In the genomic region with DNA sequence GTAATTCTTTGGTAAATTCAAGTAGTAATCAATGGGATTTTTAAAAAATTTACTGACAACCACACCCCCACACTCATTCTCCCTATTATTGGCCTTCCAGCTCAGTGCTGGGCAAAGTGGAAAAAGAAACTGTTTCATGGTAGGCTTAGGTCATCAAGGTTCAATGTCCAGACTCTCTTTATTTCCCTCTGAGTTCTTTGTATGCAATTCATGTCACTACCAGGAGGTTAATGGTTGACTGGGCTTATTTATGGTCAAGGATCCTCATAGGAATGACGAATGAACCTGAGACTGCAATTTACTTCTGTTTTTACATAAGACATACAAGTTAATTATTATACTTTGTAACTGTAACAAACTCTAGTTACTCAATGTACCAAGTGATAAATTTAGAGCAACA, we compare ENCODE assay signal across 30 cellular contexts.
A peak's percentile ranks its signal among the peaks of the same experiment; 100 is the strongest.
DNase-seq lines count a peak whose midpoint lies in the region; TF ChIP-seq lines count a peak whose summit lies in the region.
"Had no signal": no experiment of that assay in that cellular context is flagged by ENCODE, and none has a peak within 500 bp of the region (broad histone marks: within the 10 kb centered on the region; RNA-seq: fewer than 3 reads in every experiment).

No MANE protein-coding gene starts in this region.

- WGBS in liver = 22% methylated on average over 1 of the region's 1 CpG
- WGBS in spleen, 5 donors = 50 to 74% (median 60%) methylated on average over 1 of the region's 1 CpG

- H3K9me3 ChIP-seq in liver (ENCODE audit: control insufficient read depth in 4 of 4, low read length in 3 of 4) = no peaks in the 10 kb centered on the region
- no peaks in the 10 kb centered on the region for H3K9me3 ChIP-seq in spleen
- H3K9me3 ChIP-seq: Caco-2, gastrocnemius medialis, psoas muscle had no signal

- TF ChIP-seq CTCF in epithelial cell of proximal tubule (conservative IDR thresholded peaks at IDR 0.05; ENCODE audit: low read depth, low read length) (no peak), liver (IDR thresholded peaks at IDR 0.05; ENCODE audit: low read depth, low read length, missing input control) (no peak), HFFc6 (IDR thresholded peaks at IDR 0.05) (no peak), spleen (IDR thresholded peaks at IDR 0.05 in 8 of 11, conservative IDR thresholded peaks at IDR 0.05 in 3 of 11) (no peak)

- H3K36me3 ChIP-seq in liver (ENCODE audit: control insufficient read depth in 4 of 4, insufficient read depth in 3 of 4, low read depth in 1 of 4, low read length in 3 of 4) (no peaks in the 10 kb centered on the region), spleen (no peaks in the 10 kb centered on the region)
- H3K36me3 ChIP-seq: gastrocnemius medialis had no signal

- peaks cover 9% of the 10 kb centered on the region for H3K9me3 Mint-ChIP-seq in HFFc6
- H3K9me3 Mint-ChIP-seq: central memory CD8-positive, alpha-beta T cell; stimulated activated memory B cell treated with anti-CD40 and anti-IgM and Interleukin-4, amounts not matched to agents 10 μg/mL and 1 μg/mL and 100 μg/mL, for 72 hours had no signal

- peak; percentile 28 to 49 for TF ChIP-seq RAD21 in liver (IDR thresholded peaks at IDR 0.05)

- H3K36me3 Mint-ChIP-seq in HFFc6 (ENCODE audit: low read depth) = no peaks in the 10 kb centered on the region
- H3K36me3 Mint-ChIP-seq: stimulated activated memory B cell treated with anti-CD40 and anti-IgM and Interleukin-4, amounts not matched to agents 10 μg/mL and 1 μg/mL and 100 μg/mL, for 72 hours had no signal

- no peak overlapping the region for H3K4me3 Mint-ChIP-seq in HFFc6
- H3K4me3 Mint-ChIP-seq: central memory CD8-positive, alpha-beta T cell; stimulated activated memory B cell treated with anti-CD40 and anti-IgM and Interleukin-4, amounts not matched to agents 10 μg/mL and 1 μg/mL and 100 μg/mL, for 72 hours had no signal

- intact Hi-C loops in spleen (cut with DNase I; ENCODE audit: low total_unique reads) = no loop called here

- no peak overlapping the region for H3K27ac Mint-ChIP-seq in HFFc6
- H3K27ac Mint-ChIP-seq: stimulated activated memory B cell treated with anti-CD40 and anti-IgM and Interleukin-4, amounts not matched to agents 10 μg/mL and 1 μg/mL and 100 μg/mL, for 72 hours had no signal

- TF ChIP-seq POLR2A in spleen (IDR thresholded peaks at IDR 0.05) = no peak

- no peak overlapping the region for H3K9ac ChIP-seq in liver (ENCODE audit: low read depth in 1 of 2, low read length in 2 of 2)
- H3K9ac ChIP-seq: KMS-11 had no signal

- H3K4me1 Mint-ChIP-seq in HFFc6 (ENCODE audit: low read depth) = no peaks in the 10 kb centered on the region
- H3K4me1 Mint-ChIP-seq: central memory CD8-positive, alpha-beta T cell; stimulated activated memory B cell treated with anti-CD40 and anti-IgM and Interleukin-4, amounts not matched to agents 10 μg/mL and 1 μg/mL and 100 μg/mL, for 72 hours had no signal

- no peaks in the 10 kb centered on the region for H3K4me1 ChIP-seq in liver (ENCODE audit: control insufficient read depth in 4 of 4, insufficient read depth in 4 of 4, low read length in 3 of 4)
- H3K4me1 ChIP-seq in spleen = no peaks in the 10 kb centered on the region
- H3K4me1 ChIP-seq: Caco-2, gastrocnemius medialis, psoas muscle had no signal

- H3K27ac ChIP-seq in liver (ENCODE audit: low read depth in 1 of 2, low read length in 2 of 2) = peak overlapping the region in 1 of 2 donors; percentile 8
- no peak overlapping the region for H3K27ac ChIP-seq in spleen
- H3K27ac ChIP-seq: 22Rv1, C4-2B, gastrocnemius medialis, KMS-11, psoas muscle had no signal

- H3K27me3 ChIP-seq in liver (ENCODE audit: control insufficient read depth in 4 of 4, insufficient read depth in 4 of 4, low read length in 3 of 4) = peaks cover 0 to 2% (median 0%) of the 10 kb centered on the region in 4 donors
- H3K27me3 ChIP-seq in spleen (replicated peaks in 1 of 7) = peaks cover 0 to 3% (median 0%) of the 10 kb centered on the region in 7 donors
- H3K27me3 ChIP-seq: gastrocnemius medialis had no signal

- no peaks in the 10 kb centered on the region for H3K27me3 Mint-ChIP-seq in HFFc6 (ENCODE audit: insufficient read depth)
- H3K27me3 Mint-ChIP-seq: central memory CD8-positive, alpha-beta T cell; stimulated activated memory B cell treated with anti-CD40 and anti-IgM and Interleukin-4, amounts not matched to agents 10 μg/mL and 1 μg/mL and 100 μg/mL, for 72 hours had no signal

- DNase-seq in DMS53 (lab: John Stamatoyannopoulos, UW) (peak; percentile 47), DMS53 treated with DMSO at 0.1 percent for 48 hours (lab: John Stamatoyannopoulos, UW; ENCODE audit: unreplicated experiment) (no peak), epithelial cell of proximal tubule (ENCODE audit: low read depth) (peak; percentile 86), HFFc6 (no peak), CD1c-positive myeloid dendritic cell (ENCODE audit: extremely low spot score) (no peak), spleen (no peak)
- DNase-seq in activated T-cell treated with anti-CD3 and anti-CD28 coated beads, Interleukin-2, amount 50 U/mL, for 1 hour = no peak
- DNase-seq: activated CD4-positive, alpha-beta T cell treated with anti-CD3 and anti-CD28 coated beads, Interleukin-2, amount 50 U/mL, for 48 hours; activated CD4-positive, CD25-positive, alpha-beta regulatory T cell treated with anti-CD3 and anti-CD28 coated beads, Interleukin-2, amount 50 U/mL, for 72 hours; activated naive CD4-positive, alpha-beta T cell; dermis blood vessel endothelial cell; DND-41; gastrocnemius medialis; GF-D8; hippocampal formation; left ventricle myocardium superior; MM.1S; NCI-H1436; NCI-H446; NCI-H748 treated with DMSO at 0.1 percent for 48 hours; psoas muscle; SHP77; trophoblast cell had no signal

- no peak overlapping the region for H3K4me3 ChIP-seq in epithelial cell of proximal tubule (ENCODE audit: low read depth, low read length)
- H3K4me3 ChIP-seq in liver (ENCODE audit: low read depth in 1 of 3, low read length in 3 of 3) = no peak overlapping the region
- H3K4me3 ChIP-seq in spleen = no peak overlapping the region
- H3K4me3 ChIP-seq: gastrocnemius medialis, psoas muscle had no signal

TF ChIP-seq in liver, 16 proteins besides CTCF, POLR2A, EP300 and RAD21:
- TF ChIP-seq JUND (IDR thresholded peaks at IDR 0.05) = peak; percentile 68 to 85
- peak; percentile 75 to 83 for TF ChIP-seq HNF4A (conservative IDR thresholded peaks at IDR 0.05)
- peak; percentile 72 for TF ChIP-seq SP1 (IDR thresholded peaks at IDR 0.05)
- TF ChIP-seq GABPA (IDR thresholded peaks at IDR 0.05 in 1 of 2, conservative IDR thresholded peaks at IDR 0.05 in 1 of 2) = no peak
- TF ChIP-seq, protein P1, sequence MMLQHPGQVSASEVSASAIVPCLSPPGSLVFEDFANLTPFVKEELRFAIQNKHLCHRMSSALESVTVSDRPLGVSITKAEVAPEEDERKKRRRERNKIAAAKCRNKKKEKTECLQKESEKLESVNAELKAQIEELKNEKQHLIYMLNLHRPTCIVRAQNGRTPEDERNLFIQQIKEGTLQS (IDR thresholded peaks at IDR 0.05) = peak; percentile 9
- TF ChIP-seq EGR1 (IDR thresholded peaks at IDR 0.05; ENCODE audit: low read depth in 2 of 2) = peak in 1 of 2 donors; percentile 11
- peak; percentile 53 to 69 for TF ChIP-seq RXRA (IDR thresholded peaks at IDR 0.05)
- no peak for TF ChIP-seq FOXA2 (IDR thresholded peaks at IDR 0.05)
- peak; percentile 62 for TF ChIP-seq YY1 (IDR thresholded peaks at IDR 0.05)
- TF ChIP-seq HNF4G (IDR thresholded peaks at IDR 0.05) = peak; percentile 64

Comparison
In these comparisons a context has a peak if more than half of its experiments do, and no peak if none do; other contexts are left out.
1. DNase-seq: peak in DMS53 (single experiment) and epithelial cell of proximal tubule (single experiment); none in DMS53 treated with DMSO at 0.1 percent for 48 hours (single experiment), activated T-cell treated with anti-CD3 and anti-CD28 coated beads, Interleukin-2, amount 50 U/mL, for 1 hour (single experiment), HFFc6 (single experiment), CD1c-positive myeloid dendritic cell (single experiment) and spleen (single experiment).